In the genomic region with DNA sequence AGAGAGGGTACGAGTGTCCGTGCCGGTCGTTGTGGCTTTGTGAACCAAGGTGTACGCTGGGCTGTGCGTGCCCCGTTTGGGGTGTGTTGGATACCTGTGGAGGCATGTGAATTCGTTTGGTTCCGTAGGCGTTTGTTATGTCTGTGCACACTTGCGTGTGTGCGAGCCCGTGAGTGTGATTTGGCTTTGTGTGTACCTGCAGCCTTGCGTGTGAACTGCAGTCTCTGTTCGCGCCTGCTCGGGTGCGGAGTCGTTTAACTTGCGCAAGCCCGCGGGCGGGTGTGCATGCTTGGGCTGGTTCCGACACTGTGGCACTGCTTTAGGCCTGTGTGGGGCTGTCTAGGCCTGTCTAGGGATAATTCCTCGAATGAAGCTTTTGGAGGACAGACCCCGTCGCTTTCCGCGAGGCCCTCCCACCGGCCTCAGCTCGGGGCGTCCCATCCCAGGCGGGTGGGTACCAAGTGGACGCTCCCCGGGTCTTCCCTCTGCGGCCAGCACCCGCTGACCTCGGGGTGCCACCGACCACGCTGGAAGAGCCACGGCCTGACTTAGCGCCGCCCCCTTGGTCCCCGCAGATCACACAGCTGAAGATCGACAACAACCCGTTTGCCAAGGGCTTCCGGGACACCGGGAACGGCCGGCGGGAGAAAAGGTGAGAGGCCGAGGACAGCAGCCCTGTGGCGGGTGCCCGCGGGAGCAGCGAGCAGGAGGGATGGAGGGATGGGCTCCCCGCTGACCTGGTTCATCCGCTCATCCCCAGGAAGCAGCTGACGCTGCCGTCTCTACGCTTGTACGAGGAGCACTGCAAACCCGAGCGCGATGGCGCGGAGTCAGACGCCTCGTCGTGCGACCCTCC, we compare ENCODE assay signal across 8 cellular contexts. TPM values are rescaled to one million over a fixed set of nuclear protein-coding genes. Genes with fewer than 3 reads are reported as not detected.
DNase-seq lines count a peak whose midpoint lies in the region; TF ChIP-seq lines count a peak whose summit lies in the region.

No MANE protein-coding gene starts in this region.

- H3K9me2 ChIP-seq in DOHH2 (replicated peaks; ENCODE audit: control insufficient read depth, low read length), result no peaks in the 10 kb centered on the region

- H4K20me1 ChIP-seq in DOHH2 (ENCODE audit: control insufficient read depth, insufficient read depth, low read depth, low read length), result no peaks in the 10 kb centered on the region

- TF ChIP-seq CTCF in DOHH2 (IDR thresholded peaks at IDR 0.05; ENCODE audit: low read depth, low read length, poor library complexity, severe bottlenecking) (no peak), fibroblast of mammary gland (conservative IDR thresholded peaks at IDR 0.05; ENCODE audit: control insufficient read depth, insufficient read depth, low read depth, low read length) (no peak), prostate gland (IDR thresholded peaks at IDR 0.05) (no peak)

- H3K27me3 ChIP-seq in DOHH2 (ENCODE audit: control insufficient read depth, low read length) (peaks cover 65% of the 10 kb centered on the region), prostate gland (replicated peaks; ENCODE audit: insufficient read depth) (peaks cover 11% of the 10 kb centered on the region)

- H3F3A ChIP-seq in DOHH2 (ENCODE audit: control insufficient read depth, insufficient read depth), result no peaks in the 10 kb centered on the region

- H3K9me3 ChIP-seq in DOHH2 (ENCODE audit: control insufficient read depth, insufficient read depth, low read length) (no peaks in the 10 kb centered on the region), prostate gland (no peaks in the 10 kb centered on the region)

- H3K27ac ChIP-seq in DOHH2 (ENCODE audit: low read depth, low read length), result no peak overlapping the region
- H3K27ac ChIP-seq in prostate gland, result peak overlapping the region; percentile 79 to 84
- no peak overlapping the region for H3K27ac ChIP-seq in substantia nigra (ENCODE audit: low read depth, low read length, poor library complexity, severe bottlenecking)

- DNase-seq in SK-N-DZ (ENCODE audit: low spot score) (peak; percentile 65), fibroblast of mammary gland (ENCODE audit: low read depth) (no peak), prostate gland (ENCODE audit: low spot score) (no peak), substantia nigra (lab: John Stamatoyannopoulos, UW) (no peak), NCI-H187 treated with DMSO at 0.1 percent for 48 hours (lab: John Stamatoyannopoulos, UW) (no peak), NCI-H1930 (lab: John Stamatoyannopoulos, UW) (no peak), amniotic stem cell (lab: John Stamatoyannopoulos, UW) (no peak)

- TF ChIP-seq POLR2A in prostate gland (IDR thresholded peaks at IDR 0.05), result no peak

- 21% methylated on average over 71 of the region's 71 CpGs for WGBS in prostate gland

- 0 out of 2 replicates have a peak, but pooled peaks cover under 1% of the 10 kb centered on the region for H3K4me1 ChIP-seq in DOHH2 (ENCODE audit: control insufficient read depth, low read length)
- H3K4me1 ChIP-seq in prostate gland (replicated peaks), result no peaks in the 10 kb centered on the region

- H3K4me3 ChIP-seq in DOHH2 (ENCODE audit: low read length), result no peak overlapping the region
- peak overlapping the region; percentile 86 for H3K4me3 ChIP-seq in fibroblast of mammary gland (ENCODE audit: control insufficient read depth, low read depth, low read length)
- H3K4me3 ChIP-seq in prostate gland, result peak overlapping the region; percentile 22 to 56

- intact Hi-C loops in prostate gland (cut with DNase I), result loop anchor here (5.0 kb wide), 2 partner anchors 48 to 657 kb away; a partner anchor contains a TSS

- no peaks in the 10 kb centered on the region for H3K36me3 ChIP-seq in DOHH2 (ENCODE audit: control insufficient read depth, low read length)
- H3K36me3 ChIP-seq in prostate gland, result no peaks in the 10 kb centered on the region

- no peaks in the 10 kb centered on the region for H3K79me2 ChIP-seq in DOHH2 (ENCODE audit: control insufficient read depth, low read length)

- H3K4me2 ChIP-seq in DOHH2 (ENCODE audit: low read length), result peak overlapping the region; percentile 58; the same call in 1 of the 2 replicates

RNA-seq across cellular contexts. Expression of a gene that starts 4.4 kb away (rescaled TPM):
- polyA plus RNA-seq in SK-N-DZ (2014; cell fraction: cytosol; rRNA removed), result 153 and 188 TPM in 2 replicates
- polyA plus RNA-seq in SK-N-DZ (2014; cell fraction: nucleus; rRNA removed), result 310 and 397 TPM in 2 replicates
- 10 to 100 TPM in 1 of 2 donors, 1 to 10 TPM in 1; 9.2 to 34.1 TPM for total RNA-seq in prostate gland

RNA-seq across cellular contexts. Expression of a gene that starts 48.1 kb away (rescaled TPM):
- polyA plus RNA-seq in SK-N-DZ (2014; cell fraction: cytosol; rRNA removed), result 2.7 and 4.9 TPM in 2 replicates
- 1.9 and 5.6 TPM in 2 replicates for polyA plus RNA-seq in SK-N-DZ (2014; cell fraction: nucleus; rRNA removed)
- total RNA-seq in prostate gland, result 1 to 10 TPM; 3.5 to 5.0 TPM

Comparison
In these comparisons a context has a peak if more than half of its experiments do, and no peak if none do; other contexts are left out.
1. H3K27ac ChIP-seq: peak in prostate gland (2 of 2); none in DOHH2 (single experiment) and substantia nigra (single experiment).